In genomic region chrX:69597399-69597798, GRCh38 we compare ENCODE assay signal across 22 cellular contexts. TPM values are rescaled to one million over a fixed set of nuclear protein-coding genes. Genes with fewer than 3 reads are reported as not detected.
DNase-seq lines count a peak whose midpoint lies in the region; ATAC-seq, FAIRE-seq and TF ChIP-seq lines count a peak whose summit lies in the region.
"Had no signal": no experiment of that assay in that cellular context is flagged by ENCODE, and none has a peak within 500 bp of the region (broad histone marks: within the 10 kb centered on the region; RNA-seq: fewer than 3 reads in every experiment).

No MANE protein-coding gene starts in this region.

- DNase-seq in H1 (ENCODE audit: low read depth in 1 of 2, low spot score in 2 of 2) = no peak
- DNase-seq in fibroblast of pulmonary artery (ENCODE audit: low read depth) = peak; percentile 53
- no peak for DNase-seq in right lobe of liver
- DNase-seq in HuH-7 (ENCODE audit: low spot score) = no peak
- DNase-seq in left ventricle myocardium superior = no peak
- DNase-seq: CD4-positive, CD25-positive, alpha-beta regulatory T cell; CD8-positive, alpha-beta T cell; DMS 273 treated with DMSO at 0.1 percent for 48 hours; DMS79; EL; GDM1; HFFc6 had no signal

- H2BK20ac ChIP-seq in H1 (ENCODE audit: low read length) = no peak overlapping the region

- peak; percentile 52 for FAIRE-seq in H1 (lab: Jason Lieb, UNC)
- FAIRE-seq: D721Med, GM12878, GM19239, H54 had no signal

- no peak overlapping the region for H4K5ac ChIP-seq in H1 (ENCODE audit: insufficient read length, low read depth, low read length)

- no peak overlapping the region for H4K8ac ChIP-seq in H1 (ENCODE audit: extremely low read depth, insufficient read depth, low read length)

- TF ChIP-seq EP300 in H1 (IDR thresholded peaks at IDR 0.05; ENCODE audit: borderline replicate concordance in 1 of 2, low read depth in 2 of 2, low read length in 2 of 2) = no peak

- H3K27ac ChIP-seq in H1 (ENCODE audit: low read depth, low read length) (no peak overlapping the region), right lobe of liver (no peak overlapping the region)
- H3K27ac ChIP-seq: BLaER1, C4-2B had no signal

- whole genome bisulfite sequencing in H1 (ENCODE audit: extremely low coverage in 1 of 2, insufficient coverage in 1 of 2, insufficient read length in 1 of 2, insufficient replicate concordance in 2 of 2, low coverage in 1 of 2, low lambda C conversion rate in 2 of 2, missing lambda C conversion rate in 1 of 2), 2 experiments = 100% methylated on average over 1 of the region's 1 CpG; no CpG with 5 or more reads in 1 of the 2 experiments
- 12% methylated on average over 1 of the region's 1 CpG for WGBS in right lobe of liver (ENCODE audit: insufficient coverage, low coverage, low lambda C conversion rate, missing lambda C conversion rate)

- no peak overlapping the region for H4K91ac ChIP-seq in H1 (replicated peaks; ENCODE audit: insufficient read length, low read length)

- H3K56ac ChIP-seq in H1 (replicated peaks; ENCODE audit: insufficient read length, low read depth, low read length) = no peak overlapping the region

- H4K20me1 ChIP-seq in H1 (replicated peaks in 1 of 2; ENCODE audit: control insufficient read depth in 1 of 2, insufficient read depth in 2 of 2, low read length in 2 of 2) = no peaks in the 10 kb centered on the region
- H4K20me1 ChIP-seq: BLaER1 had no signal

- H2AFZ ChIP-seq in H1 (ENCODE audit: low read length) = no peak overlapping the region
- H2AFZ ChIP-seq: GM23338 had no signal

- H2BK15ac ChIP-seq in H1 (ENCODE audit: low read length) = no peak overlapping the region

- no peak overlapping the region for H3K23ac ChIP-seq in H1 (ENCODE audit: insufficient read length)

- POLR2A ChIA-PET in H1 (lab: Charles Lee; ENCODE audit: partially characterized antibody) = no interaction called here

- no peak overlapping the region for H2BK12ac ChIP-seq in H1 (ENCODE audit: low read depth, low read length)

- TF ChIP-seq POLR2A in H1 (IDR thresholded peaks at IDR 0.05; ENCODE audit: control extremely low read depth in 1 of 2, low read depth in 2 of 2, low read length in 2 of 2) = no peak
- no peak for TF ChIP-seq POLR2A in right lobe of liver (IDR thresholded peaks at IDR 0.05)

- H2BK5ac ChIP-seq in H1 (ENCODE audit: low read depth, low read length) = no peak overlapping the region

- H3K79me2 ChIP-seq in H1 (ENCODE audit: control insufficient read depth in 1 of 2, insufficient read depth in 2 of 2, low read length in 2 of 2) = no peaks in the 10 kb centered on the region

- no peak overlapping the region for H3K18ac ChIP-seq in H1 (ENCODE audit: extremely low read depth, low read length)

- H3K27me3 ChIP-seq in H1 (replicated peaks in 1 of 4; ENCODE audit: control insufficient read depth in 3 of 4, extremely low read depth in 1 of 4, insufficient read depth in 3 of 4, low read length in 3 of 4) (no peaks in the 10 kb centered on the region), right lobe of liver (no peaks in the 10 kb centered on the region)

- intact Hi-C loops in right lobe of liver (cut with DNase I) = no loop called here
- intact Hi-C loops in left ventricle myocardium superior (cut with micrococcal nuclease) = no loop called here

- H3K4ac ChIP-seq in H1 (replicated peaks; ENCODE audit: insufficient read length, low read depth, low read length) = no peak overlapping the region

- H3K4me3 ChIP-seq in H1 (ENCODE audit: extremely low read depth in 1 of 4, insufficient read depth in 2 of 4, low read depth in 3 of 4, low read length in 4 of 4) (no peak overlapping the region), fibroblast of pulmonary artery (replicated peaks; ENCODE audit: low read depth, low read length) (no peak overlapping the region), right lobe of liver (no peak overlapping the region)
- H3K4me3 ChIP-seq: BLaER1, GM12878, GM23338, HAP-1 had no signal

- H2AK5ac ChIP-seq in H1 (ENCODE audit: low read depth, low read length) = no peak overlapping the region

- H3K4me1 ChIP-seq in H1 (replicated peaks in 1 of 4; ENCODE audit: control insufficient read depth in 3 of 4, insufficient read depth in 4 of 4, low read length in 3 of 4) = no peaks in the 10 kb centered on the region
- H3K4me1 ChIP-seq in right lobe of liver = no peaks in the 10 kb centered on the region
- H3K4me1 ChIP-seq: BLaER1, HAP-1 had no signal

- H3K36me3 ChIP-seq in H1 (ENCODE audit: control insufficient read depth in 2 of 4, insufficient read depth in 4 of 4, low read length in 3 of 4) (no peaks in the 10 kb centered on the region), right lobe of liver (no peaks in the 10 kb centered on the region)
- H3K36me3 ChIP-seq: BLaER1, HAP-1 had no signal

- no peak for TF ChIP-seq CTCF in H1 (IDR thresholded peaks at IDR 0.05; ENCODE audit: control extremely low read depth in 1 of 3, insufficient read depth in 1 of 3, low read depth in 1 of 3, low read length in 3 of 3)
- TF ChIP-seq CTCF in fibroblast of pulmonary artery (IDR thresholded peaks at IDR 0.05; ENCODE audit: low read length, missing control alignments) = no peak
- TF ChIP-seq CTCF in right lobe of liver (IDR thresholded peaks at IDR 0.05) = no peak

- no peaks in the 10 kb centered on the region for H3K79me1 ChIP-seq in H1 (ENCODE audit: low read depth, low read length)

- CTCF ChIA-PET in H1 (lab: Charles Lee; ENCODE audit: partially characterized antibody) = interaction anchor here (0.7 kb wide), 1 partner anchor 20 kb away, joined by 3 read pairs; no protein-coding TSS in a partner anchor

- no peak overlapping the region for H3K4me2 ChIP-seq in H1 (ENCODE audit: insufficient read depth in 1 of 2, low read depth in 2 of 2, low read length in 2 of 2)
- H3K4me2 ChIP-seq: BLaER1, GM23338 had no signal

- TF ChIP-seq RAD21 in H1 (IDR thresholded peaks at IDR 0.05 in 1 of 2, conservative IDR thresholded peaks at IDR 0.05 in 1 of 2; ENCODE audit: low read depth in 2 of 2, low read length in 2 of 2) = no peak

- H3K23me2 ChIP-seq in H1 (ENCODE audit: low read depth, low read length) = no peaks in the 10 kb centered on the region; the same call in 1 of the 2 replicates

- H3K14ac ChIP-seq in H1 (ENCODE audit: insufficient read length) = no peak overlapping the region

- no peak overlapping the region for H2BK120ac ChIP-seq in H1 (replicated peaks; ENCODE audit: low read depth, low read length)

- ATAC-seq in right lobe of liver = peak; percentile 39 to 86 (median 62)
- ATAC-seq in HG03354 (IDR thresholded peaks at IDR 0.05; ENCODE audit: poor library complexity, severe bottlenecking, unreplicated experiment) = no peak
- ATAC-seq in left ventricle myocardium superior = no peak
- ATAC-seq: CD8-positive, alpha-beta T cell; GM12878; GM23338 had no signal

- H3K9me3 ChIP-seq in H1 (ENCODE audit: insufficient read depth in 2 of 2, low read depth in 1 of 2, low read length in 1 of 2) = no peaks in the 10 kb centered on the region
- no peaks in the 10 kb centered on the region for H3K9me3 ChIP-seq in right lobe of liver
- H3K9me3 ChIP-seq: BLaER1, HAP-1 had no signal

- H3K9ac ChIP-seq in H1 (replicated peaks in 1 of 4; ENCODE audit: extremely low read depth in 1 of 4, low read depth in 3 of 4, low read length in 3 of 4) = no peak overlapping the region
- H3K9ac ChIP-seq: BLaER1 had no signal

TF ChIP-seq in H1, 55 proteins besides CTCF, POLR2A, EP300 and RAD21:
- TF ChIP-seq TEAD4 (IDR thresholded peaks at IDR 0.05; ENCODE audit: low read depth, low read length) = no peak
- TF ChIP-seq TAF1 (IDR thresholded peaks at IDR 0.05; ENCODE audit: low read depth, low read length) = no peak
- no peak for TF ChIP-seq POLR2AphosphoS5 (IDR thresholded peaks at IDR 0.05; ENCODE audit: low read depth, low read length)
- no peak for TF ChIP-seq USF2 (IDR thresholded peaks at IDR 0.05; ENCODE audit: low read length)
- TF ChIP-seq RFX5 (IDR thresholded peaks at IDR 0.05; ENCODE audit: borderline replicate concordance, low read depth, low read length) = no peak
- TF ChIP-seq MAX (IDR thresholded peaks at IDR 0.05) = no peak
- no peak for TF ChIP-seq GTF2F1 (IDR thresholded peaks at IDR 0.05; ENCODE audit: borderline replicate concordance, low read depth, low read length)
- no peak for TF ChIP-seq CHD2 (IDR thresholded peaks at IDR 0.05; ENCODE audit: low read length)
- no peak for TF ChIP-seq ZNF274 (IDR thresholded peaks at IDR 0.05; ENCODE audit: borderline replicate concordance, extremely low read depth, low read length)
- TF ChIP-seq CHD1 (IDR thresholded peaks at IDR 0.05; ENCODE audit: low read depth, low read length) = no peak
- no peak for TF ChIP-seq SAP30 (IDR thresholded peaks at IDR 0.05; ENCODE audit: insufficient read depth, insufficient replicate concordance, low read length)
- no peak for TF ChIP-seq KDM5A (IDR thresholded peaks at IDR 0.05; ENCODE audit: low read length)
TF ChIP-seq in H1: peak in this region for 0.

RNA-seq across cellular contexts. Expression of gene EDA, which starts 18.5 kb away (rescaled TPM):
- 10.1 and 10.5 TPM in 2 replicates for total RNA-seq in H1 (2021; fragmentation: NEBNext Ultra II Directional; extraction: Animal tissue kit (Norgen Biotek cat#: 25700))
- 7.5 and 7.8 TPM in 2 replicates for polyA plus RNA-seq in H1 (2011; rRNA removed)
- 8.1 TPM for polyA plus RNA-seq in H1 (2011; cell fraction: cytosol; rRNA removed)
- polyA plus RNA-seq in H1 (2011; cell fraction: nucleus; rRNA removed) = 14.6 TPM
- 8.7 to 11.4 TPM (median 10.3 TPM) in 4 replicates for polyA plus RNA-seq in H1 (2012, experiment 1 of 2)
- polyA plus RNA-seq in H1 (2012, experiment 2 of 2) = 7.8 TPM
- 8.4 TPM for polyA plus RNA-seq in H1 (2013, experiment 1 of 2)
- polyA plus RNA-seq in H1 (2013, experiment 2 of 2) = 9.1 TPM
- 16.1 and 18.6 TPM in 2 replicates for polyA minus RNA-seq in H1 (2011; rRNA and poly(A)+ RNA removed)
- polyA minus RNA-seq in H1 (2011; cell fraction: cytosol; rRNA and poly(A)+ RNA removed) = 6.8 TPM
- polyA minus RNA-seq in H1 (2011; cell fraction: nucleus; rRNA and poly(A)+ RNA removed) = 45.3 TPM
- total RNA-seq in right lobe of liver (1 to 10 TPM; 1.7 to 2.7 (median 2.1) TPM), left ventricle myocardium superior (12.8 TPM)
- total RNA-seq: A172 had no signal
- polyA plus RNA-seq: GM12878 had no signal

Comparison
In these comparisons a context has a peak if more than half of its experiments do, and no peak if none do; other contexts are left out.
1. ATAC-seq: peak in right lobe of liver (4 of 4); none in HG03354 (single experiment) and left ventricle myocardium superior (single experiment).